13 cellular contexts compared by ENCODE assay signal in the genomic region with DNA sequence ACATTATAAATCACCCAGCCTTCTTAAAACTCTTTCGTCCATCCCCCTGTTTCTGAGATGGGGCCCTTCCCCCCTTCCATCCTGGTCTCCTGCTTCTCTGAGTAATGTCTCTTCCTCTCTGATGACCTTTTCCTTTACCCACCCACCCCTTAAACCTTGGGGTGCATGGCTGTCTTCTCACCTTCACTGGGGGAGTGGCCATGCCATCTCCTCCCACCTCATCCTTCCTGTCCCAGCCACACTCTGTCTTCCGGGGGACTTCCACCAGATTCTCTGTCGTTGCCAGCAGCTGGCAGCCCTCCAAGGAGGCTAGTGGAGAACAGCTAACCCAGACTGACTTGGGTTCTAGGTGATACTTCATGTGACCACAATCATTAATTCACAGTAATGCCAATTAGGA.
DNase-seq lines count a peak whose midpoint lies in the region; ATAC-seq and TF ChIP-seq lines count a peak whose summit lies in the region.
"Had no signal": no experiment of that assay in that cellular context is flagged by ENCODE, and none has a peak within 500 bp of the region (broad histone marks: within the 10 kb centered on the region; RNA-seq: fewer than 3 reads in every experiment).

No MANE protein-coding gene starts in this region.

- H3K9me3 ChIP-seq in T-helper 17 cell (ENCODE audit: control insufficient read depth, low read length, poor library complexity, severe bottlenecking) (no peaks in the 10 kb centered on the region), H9 (ENCODE audit: control insufficient read depth, low read depth, low read length) (no peaks in the 10 kb centered on the region)
- H3K9me3 ChIP-seq: stomach had no signal

- DNase-seq in T-helper 17 cell (peak in 1 of 3 donors; percentile 32), H9 (no peak), HT-29 (ENCODE audit: low spot score) (no peak), NOMO-1 treated with DMSO at 0.1 percent for 48 hours (lab: John Stamatoyannopoulos, UW; ENCODE audit: unreplicated experiment) (no peak)
- peak; percentile 57 for DNase-seq in activated CD8-positive, alpha-beta memory T cell treated with anti-CD3 and anti-CD28 coated beads, Interleukin-2, amount 50 U/mL, for 48 hours
- DNase-seq in effector CD8-positive, alpha-beta T cell (lab: John Stamatoyannopoulos, UW): peak; percentile 7
- peak; percentile 16 to 37 for DNase-seq in stimulated activated CD8-positive, alpha-beta memory T cell treated with anti-CD3 and anti-CD28 coated beads, Interleukin-2, amount 100 ng/mL, for 48 hours (ENCODE audit: low read depth in 2 of 2)
- DNase-seq: kidney glomerular epithelial cell, NCI-H2171 treated with DMSO at 0.1 percent for 48 hours, stomach had no signal

- peaks cover 5% of the 10 kb centered on the region for H3K27me3 Mint-ChIP-seq in T-helper 17 cell
- H3K27me3 Mint-ChIP-seq in H9 (ENCODE audit: low read depth): peaks cover 59% of the 10 kb centered on the region

- no peak overlapping the region for H2BK20ac ChIP-seq in H9 (ENCODE audit: low read depth, low read length, poor library complexity, severe bottlenecking)

- H2BK120ac ChIP-seq in H9 (ENCODE audit: low read depth, low read length, poor library complexity, severe bottlenecking): no peak overlapping the region

- H4K20me1 ChIP-seq in H9 (ENCODE audit: control insufficient read depth, insufficient read depth, insufficient read length): no peaks in the 10 kb centered on the region

- peaks cover 17% of the 10 kb centered on the region; the same call in 1 of the 2 replicates for H3K27me3 ChIP-seq in H9 (ENCODE audit: insufficient read depth, low read length)

- H3K23me2 ChIP-seq in H9 (ENCODE audit: insufficient read length, low read depth, low read length, poor library complexity, severe bottlenecking): peaks cover 20% of the 10 kb centered on the region

- H3T11ph ChIP-seq in H9 (ENCODE audit: low read length): no peak overlapping the region

- WGBS in H9 (ENCODE audit: extremely low coverage, insufficient read length, low lambda C conversion rate): no CpG with 5 or more reads among the region's 3 CpGs

- no peak overlapping the region for H2BK15ac ChIP-seq in H9 (ENCODE audit: low read depth, low read length)

- no peak overlapping the region for H4K91ac ChIP-seq in H9 (ENCODE audit: insufficient read length, low read depth, low read length)

- no peak overlapping the region for H4K8ac ChIP-seq in H9 (replicated peaks; ENCODE audit: insufficient read length, low read depth, low read length)

- H3K79me1 ChIP-seq in H9 (ENCODE audit: insufficient read depth, low read depth, low read length, poor library complexity, severe bottlenecking): no peaks in the 10 kb centered on the region

- no peaks in the 10 kb centered on the region for H3K79me2 ChIP-seq in H9 (ENCODE audit: insufficient read depth, low read length)

- no peak overlapping the region for H3K4me2 ChIP-seq in H9 (ENCODE audit: insufficient read depth, insufficient read length, low read length)

- H3K18ac ChIP-seq in H9 (ENCODE audit: insufficient read length, low read depth, low read length): no peak overlapping the region

- H3K4me1 Mint-ChIP-seq in T-helper 17 cell (peaks cover 12% of the 10 kb centered on the region), H9 (peaks cover 18 to 30% of the 10 kb centered on the region in 2 experiments)

- no peak overlapping the region for H3K4ac ChIP-seq in H9 (ENCODE audit: low read depth, low read length)

- no peak overlapping the region for H2AK5ac ChIP-seq in H9 (ENCODE audit: insufficient read length, low read length)

- no peak for TF ChIP-seq CTCF in H9 (conservative IDR thresholded peaks at IDR 0.05)

- no peak overlapping the region for H2BK5ac ChIP-seq in H9 (ENCODE audit: insufficient read length, low read length)

- H3K4me3 Mint-ChIP-seq in T-helper 17 cell: peak overlapping the region; percentile 87
- H3K4me3 Mint-ChIP-seq in H9: no peak overlapping the region

- H3K9ac ChIP-seq in H9 (ENCODE audit: extremely low read depth, insufficient read length, low read length): no peak overlapping the region

- H3K4me1 ChIP-seq in H9 (ENCODE audit: insufficient read depth, low read length): no peaks in the 10 kb centered on the region; the same call in 1 of the 2 replicates

- no peak overlapping the region for H2AFZ ChIP-seq in H9 (ENCODE audit: low read length)

- H3K9me3 Mint-ChIP-seq in H9: no peaks in the 10 kb centered on the region

- no peak overlapping the region for H3K23ac ChIP-seq in H9 (ENCODE audit: insufficient read length, low read depth, low read length)

- H4K5ac ChIP-seq in H9 (ENCODE audit: insufficient read length, low read depth, low read length): no peak overlapping the region

- no peaks in the 10 kb centered on the region for H3K36me3 Mint-ChIP-seq in T-helper 17 cell (ENCODE audit: low read depth)
- peaks cover 0 to 3% (median 0%) of the 10 kb centered on the region in 3 experiments; a peak in 1 of 7 replicates for H3K36me3 Mint-ChIP-seq in H9 (ENCODE audit: insufficient read depth in 1 of 3, low read depth in 3 of 3)

- H3K27ac ChIP-seq in H9 (ENCODE audit: insufficient read length, low read depth, low read length): no peak overlapping the region
- H3K27ac ChIP-seq: HL-60, stomach had no signal

- ATAC-seq in T-helper 17 cell (peak; percentile 85), GM21717 (IDR thresholded peaks at IDR 0.05; ENCODE audit: unreplicated experiment) (no peak)
- ATAC-seq: sciatic nerve had no signal

- H3K14ac ChIP-seq in H9 (ENCODE audit: insufficient read depth, low read length): no peak overlapping the region

- no peak overlapping the region for H2BK12ac ChIP-seq in H9 (ENCODE audit: insufficient read length, low read depth, low read length)

- H3K27ac Mint-ChIP-seq in T-helper 17 cell (no peak overlapping the region), H9 (no peak overlapping the region)

- no peak overlapping the region for H3K56ac ChIP-seq in H9 (ENCODE audit: insufficient read length, low read depth, low read length)

Comparison
In these comparisons a context has a peak if more than half of its experiments do, and no peak if none do; other contexts are left out.
1. DNase-seq: peak in activated CD8-positive, alpha-beta memory T cell treated with anti-CD3 and anti-CD28 coated beads, Interleukin-2, amount 50 U/mL, for 48 hours (single experiment), effector CD8-positive, alpha-beta T cell (single experiment) and stimulated activated CD8-positive, alpha-beta memory T cell treated with anti-CD3 and anti-CD28 coated beads, Interleukin-2, amount 100 ng/mL, for 48 hours (2 of 2); none in H9 (single experiment), HT-29 (single experiment) and NOMO-1 treated with DMSO at 0.1 percent for 48 hours (single experiment).